Comparison of ENCODE assay signal across 1 cellular context in genomic region chr15:98308117-98308516, GRCh38.
TF ChIP-seq lines count a peak whose summit lies in the region.

No MANE protein-coding gene starts in this region.

TF ChIP-seq in WTC11, 78 proteins besides CTCF, POLR2A, EP300 and RAD21 (continued from another document):
- no peak for TF ChIP-seq ARID4B (CRISPR knock-in tag; IDR thresholded peaks at IDR 0.05; ENCODE audit: borderline replicate concordance)
- no peak for TF ChIP-seq TEAD4 (CRISPR knock-in tag; IDR thresholded peaks at IDR 0.05)
- no peak for TF ChIP-seq RORB (CRISPR knock-in tag; IDR thresholded peaks at IDR 0.05)
- no peak for TF ChIP-seq ZMAT4 (CRISPR knock-in tag; IDR thresholded peaks at IDR 0.05)
- no peak for TF ChIP-seq CREM (CRISPR knock-in tag; IDR thresholded peaks at IDR 0.05)
- no peak for TF ChIP-seq NR2C2 (CRISPR knock-in tag; IDR thresholded peaks at IDR 0.05)
TF ChIP-seq in WTC11: peak in this region for 0.
